8 cellular contexts compared by ENCODE assay signal in the genomic region with DNA sequence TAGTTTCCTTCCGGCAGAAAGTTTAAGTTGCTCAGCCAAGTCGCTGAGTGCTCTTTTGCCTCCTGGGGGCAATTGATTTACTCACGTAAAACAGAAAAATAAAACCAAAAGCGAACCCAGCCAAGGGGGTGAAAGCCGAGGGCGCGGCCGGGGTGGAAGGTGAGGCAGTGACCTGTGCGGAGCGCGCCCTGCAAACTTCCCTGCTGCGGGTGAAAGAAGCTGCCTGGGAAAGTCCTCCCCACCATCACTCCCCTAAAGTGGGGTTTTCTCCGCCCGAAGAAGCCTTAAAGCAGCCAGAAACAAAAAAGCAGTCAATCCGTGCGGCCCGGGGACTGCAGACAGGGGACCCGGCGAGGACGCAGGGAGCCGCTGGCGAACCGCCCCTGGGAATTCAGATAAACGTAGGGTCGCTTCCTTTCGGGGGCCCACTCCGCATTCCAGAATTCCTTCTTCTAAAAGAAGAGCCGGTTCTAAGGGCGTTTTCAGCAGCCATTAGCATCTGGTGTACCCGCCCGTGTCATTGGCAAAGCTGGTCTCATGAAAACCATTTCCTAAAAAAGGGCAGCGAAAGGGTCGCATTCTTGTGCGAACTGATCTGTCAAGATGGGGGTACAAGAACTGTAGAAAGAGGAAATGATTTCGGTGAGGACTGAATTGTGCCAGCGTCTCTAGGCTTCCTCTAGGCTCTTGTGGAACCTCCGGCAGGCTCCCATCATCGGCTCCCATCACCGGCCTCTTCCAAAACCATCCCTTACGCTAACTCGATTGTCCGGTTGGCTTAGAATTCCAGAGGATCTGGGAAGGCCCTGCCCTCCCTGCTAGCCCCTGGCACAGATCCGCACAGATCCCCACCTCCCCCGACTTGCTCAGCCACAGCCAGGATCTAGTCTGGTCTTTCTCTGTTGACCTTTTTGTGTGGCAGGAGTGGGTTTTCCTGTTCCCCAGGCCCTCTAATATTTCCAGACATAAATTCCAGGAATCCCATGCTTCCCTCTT. TPM values are rescaled to one million over a fixed set of nuclear protein-coding genes. Genes with fewer than 3 reads are reported as not detected.
A peak's percentile ranks its signal among the peaks of the same experiment; 100 is the strongest.
DNase-seq lines count a peak whose midpoint lies in the region; ATAC-seq, FAIRE-seq and TF ChIP-seq lines count a peak whose summit lies in the region.

No MANE protein-coding gene starts in this region.

- no peaks in the 10 kb centered on the region for H3K36me3 ChIP-seq in OCI-LY7 (ENCODE audit: insufficient read depth, low read length)
- no peaks in the 10 kb centered on the region for H3K36me3 ChIP-seq in uterus

- no peaks in the 10 kb centered on the region for H3K9me2 ChIP-seq in OCI-LY7 (ENCODE audit: insufficient read depth, low read length)

- H3K4me3 ChIP-seq in OCI-LY7 (ENCODE audit: low read depth, low read length, poor library complexity, severe bottlenecking), result no peak overlapping the region
- peak overlapping the region; percentile 81 to 88 for H3K4me3 ChIP-seq in uterus

- BruUV-seq in OCI-LY7 (replicated peaks; lab: Mats Ljungman, UMichigan), result no TSS peak

- H3K27me3 ChIP-seq in uterus, result no peaks in the 10 kb centered on the region

- no peaks in the 10 kb centered on the region for H3K9me3 Mint-ChIP-seq in effector memory CD8-positive, alpha-beta T cell
- H3K9me3 Mint-ChIP-seq in mesothelial cell of epicardium, result no peaks in the 10 kb centered on the region

- DNase-seq in GM12892 (ENCODE audit: insufficient read length) (peak; percentile 33), OCI-LY7 (ENCODE audit: low spot score) (no peak), mesothelial cell of epicardium (ENCODE audit: low spot score in 2 of 2, unreplicated experiment in 2 of 2) (peak in 1 of 2 experiments; percentile 53), uterus (peak; percentile 58 to 65), HT-29 (ENCODE audit: low spot score) (no peak)
- DNase-seq in effector memory CD8-positive, alpha-beta T cell, result no peak
- DNase-seq in activated CD4-positive, CD25-positive, alpha-beta regulatory T cell treated with anti-CD3 and anti-CD28 coated beads, Interleukin-2, amount 50 U/mL, for 72 hours, result no peak

- no peaks in the 10 kb centered on the region for H4K20me1 ChIP-seq in OCI-LY7 (ENCODE audit: insufficient read depth, low read length)

- no peak for TF ChIP-seq POLR2A in GM12892 (IDR thresholded peaks at IDR 0.05; ENCODE audit: low read depth, low read length)
- TF ChIP-seq POLR2A in uterus (IDR thresholded peaks at IDR 0.05), result no peak

- peaks cover 70 to 95% of the 10 kb centered on the region in 2 donors for H3K27me3 Mint-ChIP-seq in effector memory CD8-positive, alpha-beta T cell
- peaks cover 20% of the 10 kb centered on the region for H3K27me3 Mint-ChIP-seq in mesothelial cell of epicardium (ENCODE audit: low read depth)

- FAIRE-seq in GM12892 (lab: Jason Lieb, UNC), result peak; percentile 44

- H2AFZ ChIP-seq in OCI-LY7 (ENCODE audit: low read length), result no peak overlapping the region

- H3K36me3 Mint-ChIP-seq in effector memory CD8-positive, alpha-beta T cell (ENCODE audit: insufficient read depth), result no peaks in the 10 kb centered on the region
- H3K36me3 Mint-ChIP-seq in mesothelial cell of epicardium, result no peaks in the 10 kb centered on the region

- H3K4me3 Mint-ChIP-seq in effector memory CD8-positive, alpha-beta T cell, result peak overlapping the region; percentile 75 to 78
- H3K4me3 Mint-ChIP-seq in mesothelial cell of epicardium, result peak overlapping the region; percentile 84

- intact Hi-C loops in OCI-LY7 (cut with micrococcal nuclease; ENCODE audit: unreplicated experiment) (no loop called here), uterus (cut with DNase I; ENCODE audit: low total_unique reads) (no loop called here)

- ATAC-seq in effector memory CD8-positive, alpha-beta T cell (replicated peaks), result no peak
- no peak for ATAC-seq in GM21529 (IDR thresholded peaks at IDR 0.05; ENCODE audit: unreplicated experiment)

- H3K4me1 ChIP-seq in OCI-LY7 (ENCODE audit: insufficient read depth, low read length, poor library complexity, severe bottlenecking), result no peaks in the 10 kb centered on the region
- no peaks in the 10 kb centered on the region for H3K4me1 ChIP-seq in uterus

- H3K27ac Mint-ChIP-seq in effector memory CD8-positive, alpha-beta T cell, result peak overlapping the region in 1 of 2 donors; percentile 35
- H3K27ac Mint-ChIP-seq in mesothelial cell of epicardium, result peak overlapping the region; percentile 74

- H3K9me3 ChIP-seq in OCI-LY7 (ENCODE audit: low read length) (no peaks in the 10 kb centered on the region), uterus (no peaks in the 10 kb centered on the region)

- H3K79me2 ChIP-seq in OCI-LY7 (ENCODE audit: insufficient read depth, low read depth, low read length), result no peaks in the 10 kb centered on the region

- H3K4me2 ChIP-seq in OCI-LY7 (ENCODE audit: low read length), result 0 out of 2 replicates have a peak overlapping the region, but pooled peaks have one; percentile 9

- no peak for TF ChIP-seq CTCF in OCI-LY7 (conservative IDR thresholded peaks at IDR 0.05; ENCODE audit: low read length)
- no peak for TF ChIP-seq CTCF in mesothelial cell of epicardium (IDR thresholded peaks at IDR 0.05; ENCODE audit: unreplicated experiment)
- TF ChIP-seq CTCF in uterus (IDR thresholded peaks at IDR 0.05), result no peak

- POLR2A ChIA-PET in OCI-LY7 (lab: Charles Lee), result no interaction called here

- CTCF ChIA-PET in OCI-LY7 (lab: Charles Lee; ENCODE audit: unreplicated experiment), result no interaction called here

- H3K27ac ChIP-seq in OCI-LY7 (ENCODE audit: low read depth, low read length, poor library complexity, severe bottlenecking), result no peak overlapping the region
- H3K27ac ChIP-seq in uterus, result peak overlapping the region; percentile 97 to 98

- peaks cover 12 to 18% of the 10 kb centered on the region in 2 donors for H3K4me1 Mint-ChIP-seq in effector memory CD8-positive, alpha-beta T cell (ENCODE audit: low read depth in 2 of 2)
- H3K4me1 Mint-ChIP-seq in mesothelial cell of epicardium, result peaks cover 37% of the 10 kb centered on the region

RNA-seq across cellular contexts. Expression of a gene that starts 1.1 kb away (rescaled TPM):
- 26.4 TPM for polyA plus RNA-seq in GM12892 (2012; ENCODE audit: missing spikeins)
- not detected in 2 replicates for total RNA-seq in OCI-LY7 (2014; rRNA removed; shearing (Covaris generic))
- total RNA-seq in OCI-LY7 (2022), result not detected in 2 replicates
- total RNA-seq in mesothelial cell of epicardium, result 20.0 to 21.8 TPM (median 21.8 TPM) in 3 replicates
- total RNA-seq in uterus, result 10 to 100 TPM; 22.9 to 98.1 (median 34.3) TPM
- total RNA-seq in HT-29 (2014; rRNA removed; shearing (Covaris generic)), result 1.7 and 1.9 TPM in 2 replicates

Comparison
In these comparisons a context has a peak if more than half of its experiments do, and no peak if none do; other contexts are left out.
1. DNase-seq: peak in GM12892 (single experiment) and uterus (2 of 2); none in OCI-LY7 (single experiment), effector memory CD8-positive, alpha-beta T cell (0 of 3), HT-29 (single experiment) and activated CD4-positive, CD25-positive, alpha-beta regulatory T cell treated with anti-CD3 and anti-CD28 coated beads, Interleukin-2, amount 50 U/mL, for 72 hours (single experiment).